12 cellular contexts compared by ENCODE assay signal in genomic region chr10:816958-817357, GRCh38.
"Had no signal": no experiment of that assay in that cellular context is flagged by ENCODE, and none has a peak within 500 bp of the region (broad histone marks: within the 10 kb centered on the region; RNA-seq: fewer than 3 reads in every experiment).

No MANE protein-coding gene starts in this region.

- H3K27ac ChIP-seq: ascending aorta, colonic mucosa, hepatocyte, tibial artery had no signal

- H3K9ac ChIP-seq: SK-N-SH had no signal

- H3K4me3 ChIP-seq: ascending aorta, colonic mucosa, gastrocnemius medialis, hepatocyte, tibial artery had no signal

- H3K4me2 ChIP-seq: hepatocyte, SK-N-SH had no signal

- H3K27me3 ChIP-seq: ascending aorta, colonic mucosa, gastrocnemius medialis, hepatocyte, tibial artery had no signal

- H3K4me1 ChIP-seq: ascending aorta, colonic mucosa, tibial artery had no signal

- H3K9me3 ChIP-seq: ascending aorta, colonic mucosa, gastrocnemius medialis, SK-N-SH, tibial artery had no signal

- ATAC-seq: gastrocnemius medialis had no signal

- DNase-seq: activated CD4-positive, alpha-beta T cell treated with anti-CD3 and anti-CD28 coated beads for 48 hours; activated effector memory CD4-positive, alpha-beta T cell treated with anti-CD3 and anti-CD28 coated beads, Interleukin-2, amount 50 U/mL, for 16 hours; colonic mucosa; effector CD8-positive, alpha-beta T cell; gastrocnemius medialis; SK-N-SH; stimulated activated CD4-positive, alpha-beta T cell treated with anti-CD3 and anti-CD28 coated beads, Interleukin-4, amount 100 ng/mL, for 1 hour; stimulated activated CD8-positive, alpha-beta memory T cell treated with anti-CD3 and anti-CD28 coated beads, Interleukin-4, amount 100 ng/mL, for 48 hours; T-helper 1 cell; tibial artery had no signal

- H2AFZ ChIP-seq: hepatocyte had no signal
